ENCODE assay signal across 25 cellular contexts in genomic region chr2:239539083-239539775, GRCh38.
"Had no signal": no experiment of that assay in that cellular context is flagged by ENCODE, and none has a peak within 500 bp of the region (broad histone marks: within the 10 kb centered on the region; RNA-seq: fewer than 3 reads in every experiment).

No MANE protein-coding gene starts in this region.

- DNase-seq: activated CD4-positive, alpha-beta T cell treated with anti-CD3 and anti-CD28 coated beads for 4 hours; activated CD4-positive, alpha-beta T cell treated with anti-CD3 and anti-CD28 coated beads, Interleukin-2, amount 50 U/mL, for 4 hours; activated effector memory CD4-positive, alpha-beta T cell treated with Interleukin-2 at 50 U/mL for 16 hours; activated naive CD4-positive, alpha-beta T cell treated with Interleukin-2 at 50 U/mL for 16 hours; body of pancreas; colonic mucosa; effector memory CD4-positive, alpha-beta T cell; left cardiac atrium; mammary epithelial cell; midbrain; naive thymus-derived CD4-positive, alpha-beta T cell; occipital lobe; stimulated activated CD4-positive, alpha-beta T cell treated with anti-CD3 and anti-CD28 coated beads, Interleukin-12 subunit alpha, Interleukin-12 subunit beta, amount 100 ng/mL, for 4 hours; stimulated activated CD4-positive, alpha-beta T cell treated with anti-CD3 and anti-CD28 coated beads, Interleukin-4, amount 100 ng/mL, for 1 hour; trophoblast cell; uterus had no signal

- H3K9me3 Mint-ChIP-seq: stimulated activated naive CD8-positive, alpha-beta T cell treated with anti-CD3 and anti-CD28 coated beads, Interleukin-15, Interleukin-2, amounts not matched to agents 100 ng/mL and 50 ng/mL, for 24 hours; T-helper 2 cell treated with Interferon-gamma antibody and Interleukin-4, amounts not matched to agents 5 μg/mL and 100 μg/mL, for 36 hours had no signal

- H3K27ac Mint-ChIP-seq: activated naive CD8-positive, alpha-beta T cell; naive thymus-derived CD4-positive, alpha-beta T cell; stimulated activated naive CD8-positive, alpha-beta T cell treated with anti-CD3 and anti-CD28 coated beads, Interleukin-15, Interleukin-2, amounts not matched to agents 100 ng/mL and 50 ng/mL, for 24 hours; T-helper 2 cell treated with Interferon-gamma antibody and Interleukin-4, amounts not matched to agents 5 μg/mL and 100 μg/mL, for 36 hours had no signal

- ATAC-seq: body of pancreas; naive thymus-derived CD4-positive, alpha-beta T cell had no signal

- H3K4me3 Mint-ChIP-seq: activated naive CD8-positive, alpha-beta T cell; naive thymus-derived CD4-positive, alpha-beta T cell; neural crest cell; stimulated activated naive CD8-positive, alpha-beta T cell treated with anti-CD3 and anti-CD28 coated beads, Interleukin-15, Interleukin-2, amounts not matched to agents 100 ng/mL and 50 ng/mL, for 24 hours; T-helper 2 cell treated with Interferon-gamma antibody and Interleukin-4, amounts not matched to agents 5 μg/mL and 100 μg/mL, for 36 hours had no signal

- H3K4me3 ChIP-seq: body of pancreas, colonic mucosa, dorsolateral prefrontal cortex, hepatocyte, right atrium auricular region, thoracic aorta, uterus had no signal

- H3K36me3 Mint-ChIP-seq: activated naive CD8-positive, alpha-beta T cell; naive thymus-derived CD4-positive, alpha-beta T cell had no signal

- H3K4me1 ChIP-seq: body of pancreas, colonic mucosa, parathyroid adenoma, right atrium auricular region, uterus had no signal

- H3K9me3 ChIP-seq: colonic mucosa, right atrium auricular region, thoracic aorta, uterus had no signal

- H3K27me3 ChIP-seq: body of pancreas, colonic mucosa, dorsolateral prefrontal cortex, hepatocyte, right atrium auricular region, uterus had no signal

- H3K36me3 ChIP-seq: colonic mucosa, right atrium auricular region, thoracic aorta, uterus had no signal

- H3K27ac ChIP-seq: body of pancreas, colonic mucosa, dorsolateral prefrontal cortex, hepatocyte, parathyroid adenoma, right atrium auricular region, thoracic aorta, uterus had no signal
